14 cellular contexts compared by ENCODE assay signal in genomic region chr1:21514245-21514644, GRCh38. TPM values are rescaled to one million over a fixed set of nuclear protein-coding genes. Genes with fewer than 3 reads are reported as not detected.
DNase-seq lines count a peak whose midpoint lies in the region; ATAC-seq, FAIRE-seq and TF ChIP-seq lines count a peak whose summit lies in the region.
"Had no signal": no experiment of that assay in that cellular context is flagged by ENCODE, and none has a peak within 500 bp of the region (broad histone marks: within the 10 kb centered on the region; RNA-seq: fewer than 3 reads in every experiment).

No MANE protein-coding gene starts in this region.

- H3K36me3 ChIP-seq in HepG2 (replicated peaks in 1 of 2; ENCODE audit: control insufficient read depth in 1 of 2, insufficient read depth in 2 of 2, low read length in 2 of 2) (no peaks in the 10 kb centered on the region), right lobe of liver (no peaks in the 10 kb centered on the region), sigmoid colon (no peaks in the 10 kb centered on the region)
- no peaks in the 10 kb centered on the region for H3K36me3 ChIP-seq in naive thymus-derived CD4-positive, alpha-beta T cell (ENCODE audit: control insufficient read depth in 2 of 3, insufficient read depth in 3 of 3, low read length in 3 of 3)
- H3K36me3 ChIP-seq: upper lobe of right lung had no signal

- H3K4me3 Mint-ChIP-seq in naive thymus-derived CD4-positive, alpha-beta T cell, result no peak overlapping the region

- H3K27ac Mint-ChIP-seq in naive thymus-derived CD4-positive, alpha-beta T cell, result no peak overlapping the region

- DNase-seq in HepG2 (ENCODE audit: low spot score) (no peak), right lobe of liver (no peak), NCI-H510A treated with DMSO at 0.1 percent for 48 hours (lab: John Stamatoyannopoulos, UW) (peak; percentile 16), sigmoid colon (no peak), globus pallidus (ENCODE audit: low spot score) (no peak)
- DNase-seq in naive thymus-derived CD4-positive, alpha-beta T cell, result no peak
- DNase-seq: left colon, NCI-H526, Right ventricle myocardium superior, upper lobe of right lung had no signal

- H3K4me1 Mint-ChIP-seq in naive thymus-derived CD4-positive, alpha-beta T cell, result peaks cover 0 to 7% (median 0%) of the 10 kb centered on the region in 7 donors

- POLR2A ChIA-PET in HepG2 (lab: Yijun Ruan, JAX), result no interaction called here
- POLR2A ChIA-PET in naive thymus-derived CD4-positive, alpha-beta T cell (lab: Charles Lee), result no interaction called here

- no peaks in the 10 kb centered on the region for H3K36me3 Mint-ChIP-seq in naive thymus-derived CD4-positive, alpha-beta T cell

- H2AFZ ChIP-seq in HepG2 (ENCODE audit: low read length), result no peak overlapping the region

- H3K9me3 Mint-ChIP-seq in naive thymus-derived CD4-positive, alpha-beta T cell, result no peaks in the 10 kb centered on the region

- TF ChIP-seq EP300 in HepG2 (IDR thresholded peaks at IDR 0.05; ENCODE audit: low read depth in 2 of 2, low read length in 2 of 2) (no peak), HepG2 (CRISPR knock-in tag; IDR thresholded peaks at IDR 0.05; ENCODE audit: borderline replicate concordance) (no peak), sigmoid colon (IDR thresholded peaks at IDR 0.05) (no peak)

- no peaks in the 10 kb centered on the region for H3K9me3 ChIP-seq in HepG2 (ENCODE audit: low read length)
- H3K9me3 ChIP-seq in right lobe of liver, result no peaks in the 10 kb centered on the region
- no peaks in the 10 kb centered on the region for H3K9me3 ChIP-seq in naive thymus-derived CD4-positive, alpha-beta T cell (ENCODE audit: control insufficient read depth in 2 of 3, low read length in 3 of 3)
- no peaks in the 10 kb centered on the region for H3K9me3 ChIP-seq in sigmoid colon
- H3K9me3 ChIP-seq: upper lobe of right lung had no signal

- FAIRE-seq in HepG2 (lab: Jason Lieb, UNC), result no peak
- FAIRE-seq: frontal cortex had no signal

- no peak overlapping the region for H3K4me2 ChIP-seq in HepG2 (ENCODE audit: low read depth, low read length)
- H3K4me2 ChIP-seq: smooth muscle cell had no signal

- in situ Hi-C loops in HepG2 (cut with HindIII; ENCODE audit: extremely low pct_ligation_motif_present, low pct_unique_long_range_greater_than_20kb), result loop anchor here (5.0 kb wide), 2 partner anchors 53 to 143 kb away; no protein-coding TSS in a partner anchor

- CTCF ChIA-PET in HepG2 (lab: Yijun Ruan, JAX; ENCODE audit: low intra/inter-chr PET ratio, low total read pairs), result no interaction called here
- CTCF ChIA-PET in naive thymus-derived CD4-positive, alpha-beta T cell (lab: Charles Lee), result no interaction called here

- no peak for TF ChIP-seq RAD21 in HepG2 (CRISPR knock-in tag; IDR thresholded peaks at IDR 0.05)

- no peaks in the 10 kb centered on the region for H4K20me1 ChIP-seq in HepG2 (ENCODE audit: insufficient read depth, low read length)

- no TSS peak for BruUV-seq in HepG2 (replicated peaks; lab: Mats Ljungman, UMichigan)

- ATAC-seq in HepG2, result peak; percentile 41
- ATAC-seq in right lobe of liver, result no peak
- peak; percentile 58 for ATAC-seq in HG02870 (IDR thresholded peaks at IDR 0.05; ENCODE audit: unreplicated experiment)
- ATAC-seq in naive thymus-derived CD4-positive, alpha-beta T cell, result no peak
- ATAC-seq in HG02840 (IDR thresholded peaks at IDR 0.05; ENCODE audit: low FRiP score, unreplicated experiment), result no peak
- ATAC-seq: left colon, upper lobe of right lung had no signal

- H3K27ac ChIP-seq in HepG2 (ENCODE audit: extremely low read length, insufficient read depth, low read length) (no peak overlapping the region), right lobe of liver (no peak overlapping the region), sigmoid colon (no peak overlapping the region)
- no peak overlapping the region for H3K27ac ChIP-seq in naive thymus-derived CD4-positive, alpha-beta T cell (ENCODE audit: low read depth, low read length)
- H3K27ac ChIP-seq: upper lobe of right lung had no signal

- H3K27me3 ChIP-seq in HepG2 (ENCODE audit: control insufficient read depth in 1 of 2, insufficient read depth in 2 of 2, low read length in 2 of 2), result peaks cover 3 to 55% of the 10 kb centered on the region in 2 experiments; a peak in 2 of 5 replicates
- no peaks in the 10 kb centered on the region for H3K27me3 ChIP-seq in right lobe of liver
- H3K27me3 ChIP-seq in naive thymus-derived CD4-positive, alpha-beta T cell (ENCODE audit: control insufficient read depth in 2 of 2, insufficient read depth in 2 of 2, low read length in 2 of 2), result no peaks in the 10 kb centered on the region
- peaks cover 0 to 11% (median 11%) of the 10 kb centered on the region in 3 donors for H3K27me3 ChIP-seq in sigmoid colon

- TF ChIP-seq POLR2A in HepG2 (IDR thresholded peaks at IDR 0.05; ENCODE audit: insufficient read depth in 1 of 2, low read depth in 2 of 2, low read length in 2 of 2) (no peak), right lobe of liver (IDR thresholded peaks at IDR 0.05) (no peak), sigmoid colon (IDR thresholded peaks at IDR 0.05) (no peak)

- no peaks in the 10 kb centered on the region for H3K79me2 ChIP-seq in HepG2 (ENCODE audit: insufficient read depth, low read length)

- H3K4me3 ChIP-seq in HepG2 (replicated peaks in 1 of 3; ENCODE audit: insufficient read depth in 1 of 3, low read depth in 2 of 3, low read length in 3 of 3), result no peak overlapping the region
- no peak overlapping the region for H3K4me3 ChIP-seq in right lobe of liver
- no peak overlapping the region for H3K4me3 ChIP-seq in naive thymus-derived CD4-positive, alpha-beta T cell (ENCODE audit: low read length)
- no peak overlapping the region for H3K4me3 ChIP-seq in sigmoid colon
- H3K4me3 ChIP-seq: smooth muscle cell, upper lobe of right lung had no signal

- peaks cover 24% of the 10 kb centered on the region for H3K4me1 ChIP-seq in HepG2 (ENCODE audit: insufficient read depth, low read length)
- peaks cover 0 to 4% (median 0%) of the 10 kb centered on the region in 4 donors for H3K4me1 ChIP-seq in right lobe of liver
- H3K4me1 ChIP-seq in naive thymus-derived CD4-positive, alpha-beta T cell (ENCODE audit: control insufficient read depth in 2 of 2, insufficient read depth in 2 of 2, low read length in 2 of 2), result no peaks in the 10 kb centered on the region
- peaks cover 0 to 26% (median 19%) of the 10 kb centered on the region in 4 donors for H3K4me1 ChIP-seq in sigmoid colon

- intact Hi-C loops in HepG2 (cut with micrococcal nuclease; ENCODE audit: unreplicated experiment) (no loop called here), right lobe of liver (cut with DNase I) (loop anchor here (5.0 to 10.0 kb wide), 3 partner anchors 58 to 151 kb away; partner anchors contain the start of gene RAP1GAP (in 1 of the 2)), sigmoid colon (cut with DNase I) (no loop called here)
- intact Hi-C loops in naive thymus-derived CD4-positive, alpha-beta T cell (cut with micrococcal nuclease), result no loop called here

- peaks cover 17 to 33% (median 18%) of the 10 kb centered on the region in 5 donors for H3K27me3 Mint-ChIP-seq in naive thymus-derived CD4-positive, alpha-beta T cell

- WGBS in HepG2 (ENCODE audit: low lambda C conversion rate), result 16% methylated on average over 3 of the region's 5 CpGs
- 33% methylated on average over 1 of the region's 5 CpGs for WGBS in right lobe of liver (ENCODE audit: insufficient coverage, low coverage, low lambda C conversion rate, missing lambda C conversion rate)
- WGBS in sigmoid colon, 2 donors, result 68 to 86% methylated on average over 5 of the region's 5 CpGs

- TF ChIP-seq CTCF in HepG2 (CRISPR knock-in tag; IDR thresholded peaks at IDR 0.05) (no peak), right lobe of liver (IDR thresholded peaks at IDR 0.05) (no peak), sigmoid colon (IDR thresholded peaks at IDR 0.05) (no peak)

- H3K9ac ChIP-seq in HepG2 (ENCODE audit: insufficient read depth, low read depth, low read length), result no peak overlapping the region

TF ChIP-seq in HepG2, 621 proteins besides CTCF, POLR2A, EP300 and RAD21:
- no peak for TF ChIP-seq ZSCAN25 (CRISPR knock-in tag; IDR thresholded peaks at IDR 0.05)
- 0 out of 2 replicates have a peak, but pooled peaks have one; percentile 12 for TF ChIP-seq HNF4A (CRISPR knock-in tag; IDR thresholded peaks at IDR 0.05)
- TF ChIP-seq TCF7L2 (IDR thresholded peaks at IDR 0.05; ENCODE audit: low read depth, low read length), result no peak
- TF ChIP-seq GABPB1 (CRISPR knock-in tag; IDR thresholded peaks at IDR 0.05), result 0 out of 2 replicates have a peak, but pooled peaks have one; percentile 23
TF ChIP-seq in HepG2: peak in this region for 2.

RNA-seq across cellular contexts. Expression of gene ALPL, which starts 5.0 kb away (rescaled TPM):
- total RNA-seq in HepG2 (2016; rRNA removed; fragmentation: Illumina TruSeq; extraction: Trizol) (not detected in 2 replicates), right lobe of liver (10 to 100 TPM; 23.2 to 81.5 (median 48.1) TPM), sigmoid colon (1 to 10 TPM in 2 of 4 donors, under 1 TPM in 2; 0.36 to 4.7 (median 1.4) TPM)
- not detected in 2 replicates for total RNA-seq in HepG2 (2016; cell fraction: cytosol; rRNA removed; fragmentation: Illumina TruSeq; extraction: Trizol; ENCODE audit: low read depth)
- not detected in 2 replicates for total RNA-seq in HepG2 (2016; cell fraction: insoluble cytoplasmic fraction; rRNA removed; fragmentation: Illumina TruSeq; extraction: Trizol)
- not detected in 2 replicates for total RNA-seq in HepG2 (2016; cell fraction: membrane; rRNA removed; fragmentation: Illumina TruSeq; extraction: Trizol)
- total RNA-seq in HepG2 (2016; cell fraction: nucleus; rRNA removed; fragmentation: Illumina TruSeq; extraction: Trizol), result not detected in 2 replicates
- polyA plus RNA-seq in HepG2 (2011; rRNA removed) (0.12 and 0.20 TPM in 2 replicates), sigmoid colon (1 to 10 TPM; 2.1 to 7.8 (median 4.1) TPM)
- 0.18 and 0.23 TPM in 2 replicates for polyA plus RNA-seq in HepG2 (2011; cell fraction: cytosol; rRNA removed)
- 0.17 and 0.27 TPM in 2 replicates for polyA plus RNA-seq in HepG2 (2011; cell fraction: nucleus; rRNA removed)
- polyA plus RNA-seq in HepG2 (2012), result not detected in 2 replicates
- 0.09 TPM in 1 of 2 replicates, not detected in the other for polyA plus RNA-seq in HepG2 (2016; cell fraction: cytosol; fragmentation: Illumina TruSeq; extraction: Trizol; ENCODE audit: low read depth)
- polyA plus RNA-seq in HepG2 (2016; cell fraction: insoluble cytoplasmic fraction; fragmentation: Illumina TruSeq; extraction: Trizol; ENCODE audit: low read depth), result not detected in 2 replicates
- 0.15 TPM in 1 of 2 replicates, not detected in the other for polyA plus RNA-seq in HepG2 (2016; cell fraction: membrane; fragmentation: Illumina TruSeq; extraction: Trizol; ENCODE audit: low read depth)
- polyA plus RNA-seq in HepG2 (2016; cell fraction: nucleus; fragmentation: Illumina TruSeq; extraction: Trizol; ENCODE audit: insufficient read depth, low read depth), result 0.30 TPM in 1 of 2 replicates, not detected in the other
- polyA minus RNA-seq in HepG2 (2011; rRNA and poly(A)+ RNA removed; ENCODE audit: low replicate concordance), result 1.3 TPM in 1 of 2 replicates, not detected in the other
- polyA minus RNA-seq in HepG2 (2011; cell fraction: cytosol; rRNA and poly(A)+ RNA removed), result not detected in 2 replicates
- not detected in 2 replicates for polyA minus RNA-seq in HepG2 (2011; cell fraction: nucleus; rRNA and poly(A)+ RNA removed)
- not detected for total RNA-seq in naive thymus-derived CD4-positive, alpha-beta T cell
- polyA plus RNA-seq in naive thymus-derived CD4-positive, alpha-beta T cell, result not detected

Comparison
In these comparisons a context has a peak if more than half of its experiments do, and no peak if none do; other contexts are left out.
1. ATAC-seq: peak in HepG2 (single experiment) and HG02870 (single experiment); none in right lobe of liver (0 of 4), naive thymus-derived CD4-positive, alpha-beta T cell (single experiment) and HG02840 (single experiment).
2. RNA of gene ALPL, which starts 5.0 kb away (total RNA-seq): 23.2 to 81.5 TPM in right lobe of liver; 0.36 to 4.7 TPM in sigmoid colon, not detected in HepG2 and not detected in naive thymus-derived CD4-positive, alpha-beta T cell; every median in the first group is over 4 times any median in the second.
3. intact Hi-C loops: an anchor here in right lobe of liver (5.0 to 10.0 kb wide); none called in HepG2, naive thymus-derived CD4-positive, alpha-beta T cell and sigmoid colon.